In the genomic region with DNA sequence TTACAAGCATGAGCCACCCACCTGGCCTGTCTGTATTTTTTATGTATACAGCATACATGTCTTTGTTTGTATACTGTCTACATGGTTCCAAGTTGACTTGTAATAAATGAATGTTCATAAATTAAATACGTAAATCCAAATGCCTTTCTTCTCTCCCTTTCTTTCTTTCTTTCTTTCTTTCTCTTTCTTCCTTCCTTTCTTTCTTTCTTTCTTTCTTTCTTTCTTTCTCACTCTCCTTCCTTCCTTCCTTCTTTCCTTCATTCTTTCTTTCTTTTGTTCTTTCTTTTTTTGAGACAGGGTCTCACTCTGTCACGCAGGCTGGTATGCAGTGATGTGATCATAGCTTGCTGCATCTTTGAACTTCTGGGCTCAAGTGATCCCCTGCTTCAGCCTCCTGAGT, we compare ENCODE assay signal across 9 cellular contexts.
"Had no signal": no experiment of that assay in that cellular context is flagged by ENCODE, and none has a peak within 500 bp of the region (broad histone marks: within the 10 kb centered on the region; RNA-seq: fewer than 3 reads in every experiment).

No MANE protein-coding gene starts in this region.

- H3K4me1 ChIP-seq: HAP-1 had no signal

- H3K9me3 ChIP-seq: HAP-1 had no signal

- H3K36me3 ChIP-seq: HAP-1 had no signal

- H3K27ac ChIP-seq: GM23248, KMS-11 had no signal

- ATAC-seq: HCT116 had no signal

- DNase-seq: GM23248, GOT3, IMR-90, KBM-7 had no signal

- FAIRE-seq: H54, HTR-8/SVneo had no signal

- H3K4me2 ChIP-seq: KMS-11 had no signal

- H3K4me3 ChIP-seq: GM23248, HAP-1 had no signal

- H2AFZ ChIP-seq: GM23248 had no signal

- H3K9ac ChIP-seq: GM23248, KMS-11 had no signal
